ENCODE assay signal across 1 cellular context in genomic region chr4:165336743-165337142, GRCh38.
TF ChIP-seq lines count a peak whose summit lies in the region.

No MANE protein-coding gene starts in this region.

TF ChIP-seq in HepG2, 621 proteins besides CTCF, POLR2A, EP300 and RAD21:
- TF ChIP-seq RBFOX2 (IDR thresholded peaks at IDR 0.05; ENCODE audit: low read depth, low read length): peak; percentile 9
- TF ChIP-seq, protein P1, sequence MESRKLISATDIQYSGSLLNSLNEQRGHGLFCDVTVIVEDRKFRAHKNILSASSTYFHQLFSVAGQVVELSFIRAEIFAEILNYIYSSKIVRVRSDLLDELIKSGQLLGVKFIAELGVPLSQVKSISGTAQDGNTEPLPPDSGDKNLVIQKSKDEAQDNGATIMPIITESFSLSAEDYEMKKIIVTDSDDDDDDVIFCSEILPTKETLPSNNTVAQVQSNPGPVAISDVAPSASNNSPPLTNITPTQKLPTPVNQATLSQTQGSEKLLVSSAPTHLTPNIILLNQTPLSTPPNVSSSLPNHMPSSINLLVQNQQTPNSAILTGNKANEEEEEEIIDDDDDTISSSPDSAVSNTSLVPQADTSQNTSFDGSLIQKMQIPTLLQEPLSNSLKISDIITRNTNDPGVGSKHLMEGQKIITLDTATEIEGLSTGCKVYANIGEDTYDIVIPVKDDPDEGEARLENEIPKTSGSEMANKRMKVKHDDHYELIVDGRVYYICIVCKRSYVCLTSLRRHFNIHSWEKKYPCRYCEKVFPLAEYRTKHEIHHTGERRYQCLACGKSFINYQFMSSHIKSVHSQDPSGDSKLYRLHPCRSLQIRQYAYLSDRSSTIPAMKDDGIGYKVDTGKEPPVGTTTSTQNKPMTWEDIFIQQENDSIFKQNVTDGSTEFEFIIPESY (CRISPR knock-in tag; IDR thresholded peaks at IDR 0.05): no peak
- TF ChIP-seq ZSCAN30 (CRISPR knock-in tag; IDR thresholded peaks at IDR 0.05): no peak
- TF ChIP-seq, protein P2, sequence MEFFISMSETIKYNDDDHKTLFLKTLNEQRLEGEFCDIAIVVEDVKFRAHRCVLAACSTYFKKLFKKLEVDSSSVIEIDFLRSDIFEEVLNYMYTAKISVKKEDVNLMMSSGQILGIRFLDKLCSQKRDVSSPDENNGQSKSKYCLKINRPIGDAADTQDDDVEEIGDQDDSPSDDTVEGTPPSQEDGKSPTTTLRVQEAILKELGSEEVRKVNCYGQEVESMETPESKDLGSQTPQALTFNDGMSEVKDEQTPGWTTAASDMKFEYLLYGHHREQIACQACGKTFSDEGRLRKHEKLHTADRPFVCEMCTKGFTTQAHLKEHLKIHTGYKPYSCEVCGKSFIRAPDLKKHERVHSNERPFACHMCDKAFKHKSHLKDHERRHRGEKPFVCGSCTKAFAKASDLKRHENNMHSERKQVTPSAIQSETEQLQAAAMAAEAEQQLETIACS (CRISPR knock-in tag; IDR thresholded peaks at IDR 0.05): no peak
- TF ChIP-seq ZNF629 (CRISPR knock-in tag; conservative IDR thresholded peaks at IDR 0.05): peak; percentile 30; the same call in 1 of the 2 replicates
- TF ChIP-seq RBM22 (optimal IDR thresholded peaks at IDR 0.05; ENCODE audit: low read length): peak; percentile 63
TF ChIP-seq in HepG2: peak in this region for 3.
